In the genomic region with DNA sequence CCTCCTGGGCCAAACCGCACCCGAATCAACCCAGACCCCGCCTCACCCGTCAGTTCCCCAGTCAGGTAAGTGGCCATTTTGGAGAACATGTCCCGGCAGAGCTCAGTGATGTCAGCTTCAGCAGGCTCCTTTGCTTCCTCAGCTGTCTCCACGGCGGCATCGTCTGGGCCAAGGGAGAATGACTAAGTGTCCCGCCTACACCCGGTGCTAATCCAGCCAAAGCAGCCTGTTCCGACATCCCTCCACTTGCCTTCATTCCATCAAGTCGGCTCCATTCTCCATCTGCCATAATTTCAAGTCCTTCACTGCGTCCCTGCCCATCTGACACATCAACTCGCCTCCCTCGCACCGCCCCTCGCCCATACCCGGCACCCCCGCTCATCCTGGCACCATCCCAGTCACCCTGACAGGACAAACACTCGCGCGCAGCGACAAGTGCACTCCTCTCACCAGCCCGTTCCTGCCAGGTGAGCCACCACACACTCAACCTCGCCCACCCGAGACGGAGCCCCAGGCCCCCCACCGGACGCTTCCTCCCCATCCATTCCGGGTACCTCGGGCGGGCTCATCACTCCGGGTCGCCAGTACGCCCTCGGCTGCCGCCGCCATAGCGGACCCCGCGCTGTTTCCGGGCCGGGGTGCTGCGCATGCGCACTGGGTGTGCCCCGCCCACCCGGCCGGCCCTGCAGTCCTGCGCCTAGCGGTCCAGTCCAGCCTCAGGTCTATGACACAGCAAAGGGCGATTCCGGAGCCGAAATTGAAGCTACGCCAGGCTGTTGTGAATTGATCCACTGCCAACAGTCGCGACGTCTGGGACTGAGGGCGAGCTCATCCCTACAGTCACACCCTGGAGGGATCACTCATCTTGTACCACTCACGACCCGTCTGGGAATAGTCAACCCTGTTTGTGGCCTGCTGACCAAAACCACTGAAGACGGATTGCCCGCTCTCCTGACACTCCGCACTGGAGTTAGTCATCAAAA, we compare ENCODE assay signal across 1 cellular context.
TF ChIP-seq lines count a peak whose summit lies in the region.

A gene (minus strand): TSS at position 630 of the 983 bp plus-strand sequence. CDS start 21 bp downstream, at position 609.

TF ChIP-seq in GM12878, 131 proteins besides CTCF, POLR2A, EP300 and RAD21 (continued from another document and continues in another):
- TF ChIP-seq, protein P1, sequence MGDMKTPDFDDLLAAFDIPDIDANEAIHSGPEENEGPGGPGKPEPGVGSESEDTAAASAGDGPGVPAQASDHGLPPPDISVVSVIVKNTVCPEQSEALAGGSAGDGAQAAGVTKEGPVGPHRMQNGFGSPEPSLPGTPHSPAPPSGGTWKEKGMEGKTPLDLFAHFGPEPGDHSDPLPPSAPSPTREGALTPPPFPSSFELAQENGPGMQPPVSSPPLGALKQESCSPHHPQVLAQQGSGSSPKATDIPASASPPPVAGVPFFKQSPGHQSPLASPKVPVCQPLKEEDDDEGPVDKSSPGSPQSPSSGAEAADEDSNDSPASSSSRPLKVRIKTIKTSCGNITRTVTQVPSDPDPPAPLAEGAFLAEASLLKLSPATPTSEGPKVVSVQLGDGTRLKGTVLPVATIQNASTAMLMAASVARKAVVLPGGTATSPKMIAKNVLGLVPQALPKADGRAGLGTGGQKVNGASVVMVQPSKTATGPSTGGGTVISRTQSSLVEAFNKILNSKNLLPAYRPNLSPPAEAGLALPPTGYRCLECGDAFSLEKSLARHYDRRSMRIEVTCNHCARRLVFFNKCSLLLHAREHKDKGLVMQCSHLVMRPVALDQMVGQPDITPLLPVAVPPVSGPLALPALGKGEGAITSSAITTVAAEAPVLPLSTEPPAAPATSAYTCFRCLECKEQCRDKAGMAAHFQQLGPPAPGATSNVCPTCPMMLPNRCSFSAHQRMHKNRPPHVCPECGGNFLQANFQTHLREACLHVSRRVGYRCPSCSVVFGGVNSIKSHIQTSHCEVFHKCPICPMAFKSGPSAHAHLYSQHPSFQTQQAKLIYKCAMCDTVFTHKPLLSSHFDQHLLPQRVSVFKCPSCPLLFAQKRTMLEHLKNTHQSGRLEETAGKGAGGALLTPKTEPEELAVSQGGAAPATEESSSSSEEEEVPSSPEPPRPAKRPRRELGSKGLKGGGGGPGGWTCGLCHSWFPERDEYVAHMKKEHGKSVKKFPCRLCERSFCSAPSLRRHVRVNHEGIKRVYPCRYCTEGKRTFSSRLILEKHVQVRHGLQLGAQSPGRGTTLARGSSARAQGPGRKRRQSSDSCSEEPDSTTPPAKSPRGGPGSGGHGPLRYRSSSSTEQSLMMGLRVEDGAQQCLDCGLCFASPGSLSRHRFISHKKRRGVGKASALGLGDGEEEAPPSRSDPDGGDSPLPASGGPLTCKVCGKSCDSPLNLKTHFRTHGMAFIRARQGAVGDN (IDR thresholded peaks at IDR 0.05): peak; percentile 71
- TF ChIP-seq MEF2A (IDR thresholded peaks at IDR 0.05; ENCODE audit: insufficient read depth, low read depth, low read length) (no peak), PAX5 (IDR thresholded peaks at IDR 0.05; ENCODE audit: borderline replicate concordance, low read depth, low read length) (0 out of 2 replicates have a peak, but pooled peaks have one; percentile 17), CREB1 (IDR thresholded peaks at IDR 0.05; ENCODE audit: low read depth) (no peak), HDAC6 (IDR thresholded peaks at IDR 0.05; ENCODE audit: unreplicated experiment) (no peak), SIN3A (IDR thresholded peaks at IDR 0.05; ENCODE audit: low read depth, low read length) (peak; percentile 79; the same call in 1 of the 2 replicates), PML (IDR thresholded peaks at IDR 0.05; ENCODE audit: low read length) (0 out of 2 replicates have a peak, but pooled peaks have one; percentile 42), NR2C2 (IDR thresholded peaks at IDR 0.05; ENCODE audit: borderline replicate concordance, control insufficient read depth, insufficient read length, low read depth) (no peak), KDM1A (IDR thresholded peaks at IDR 0.05; ENCODE audit: borderline replicate concordance) (no peak), TAF1 (IDR thresholded peaks at IDR 0.05; ENCODE audit: borderline replicate concordance, low read depth, low read length) (peak; percentile 94; the same call in 1 of the 2 replicates), ZNF217 (IDR thresholded peaks at IDR 0.05) (no peak), YBX1 (IDR thresholded peaks at IDR 0.05) (no peak), KLF5 (IDR thresholded peaks at IDR 0.05; ENCODE audit: partially characterized antibody) (no peak), RELA (IDR thresholded peaks at IDR 0.05; ENCODE audit: borderline replicate concordance, partially characterized antibody) (no peak), SIX5 (IDR thresholded peaks at IDR 0.05; ENCODE audit: low read depth, low read length, severe bottlenecking) (no peak), SPI1 (IDR thresholded peaks at IDR 0.05; ENCODE audit: borderline replicate concordance, insufficient read depth, low read depth, low read length) (no peak), RCOR1 (conservative IDR thresholded peaks at IDR 0.05; ENCODE audit: low read depth, low read length) (0 out of 2 replicates have a peak, but pooled peaks have one; percentile 16), LARP7 (IDR thresholded peaks at IDR 0.05) (peak; percentile 16; the same call in 1 of the 2 replicates), MYB (IDR thresholded peaks at IDR 0.05; ENCODE audit: borderline replicate concordance, low read depth, low read length) (no peak), EGR1 (IDR thresholded peaks at IDR 0.05; ENCODE audit: borderline replicate concordance in 1 of 2, low read depth in 2 of 2, low read length in 2 of 2) (peak in 1 of 2 experiments; percentile 58; a peak in 1 of 3 replicates), STAT1 (conservative IDR thresholded peaks at IDR 0.05) (no peak), YY1 (IDR thresholded peaks at IDR 0.05; ENCODE audit: low read depth, low read length) (peak; percentile 96), ZBED1 (IDR thresholded peaks at IDR 0.05; ENCODE audit: borderline replicate concordance) (0 out of 2 replicates have a peak, but pooled peaks have one; percentile 20), JUND (IDR thresholded peaks at IDR 0.05; ENCODE audit: low read depth, low read length) (no peak), NFIC (IDR thresholded peaks at IDR 0.05; ENCODE audit: low read depth, low read length) (no peak), GABPA (IDR thresholded peaks at IDR 0.05; ENCODE audit: low read depth) (no peak), JUNB (IDR thresholded peaks at IDR 0.05) (no peak), SREBF1 (IDR thresholded peaks at IDR 0.05; ENCODE audit: low read length) (no peak), MYC (IDR thresholded peaks at IDR 0.05; ENCODE audit: insufficient read depth, insufficient read length, insufficient replicate concordance, low read length, severe bottlenecking) (no peak), ETV6 (conservative IDR thresholded peaks at IDR 0.05 in 1 of 2, IDR thresholded peaks at IDR 0.05 in 1 of 2; ENCODE audit: borderline replicate concordance in 1 of 2, low read depth in 1 of 2) (no peak; a peak in 1 of 4 replicates)
- TF ChIP-seq, protein P2, sequence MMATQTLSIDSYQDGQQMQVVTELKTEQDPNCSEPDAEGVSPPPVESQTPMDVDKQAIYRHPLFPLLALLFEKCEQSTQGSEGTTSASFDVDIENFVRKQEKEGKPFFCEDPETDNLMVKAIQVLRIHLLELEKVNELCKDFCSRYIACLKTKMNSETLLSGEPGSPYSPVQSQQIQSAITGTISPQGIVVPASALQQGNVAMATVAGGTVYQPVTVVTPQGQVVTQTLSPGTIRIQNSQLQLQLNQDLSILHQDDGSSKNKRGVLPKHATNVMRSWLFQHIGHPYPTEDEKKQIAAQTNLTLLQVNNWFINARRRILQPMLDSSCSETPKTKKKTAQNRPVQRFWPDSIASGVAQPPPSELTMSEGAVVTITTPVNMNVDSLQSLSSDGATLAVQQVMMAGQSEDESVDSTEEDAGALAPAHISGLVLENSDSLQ (IDR thresholded peaks at IDR 0.05): no peak; the same call in none of the 2 replicates
- TF ChIP-seq, protein P3, sequence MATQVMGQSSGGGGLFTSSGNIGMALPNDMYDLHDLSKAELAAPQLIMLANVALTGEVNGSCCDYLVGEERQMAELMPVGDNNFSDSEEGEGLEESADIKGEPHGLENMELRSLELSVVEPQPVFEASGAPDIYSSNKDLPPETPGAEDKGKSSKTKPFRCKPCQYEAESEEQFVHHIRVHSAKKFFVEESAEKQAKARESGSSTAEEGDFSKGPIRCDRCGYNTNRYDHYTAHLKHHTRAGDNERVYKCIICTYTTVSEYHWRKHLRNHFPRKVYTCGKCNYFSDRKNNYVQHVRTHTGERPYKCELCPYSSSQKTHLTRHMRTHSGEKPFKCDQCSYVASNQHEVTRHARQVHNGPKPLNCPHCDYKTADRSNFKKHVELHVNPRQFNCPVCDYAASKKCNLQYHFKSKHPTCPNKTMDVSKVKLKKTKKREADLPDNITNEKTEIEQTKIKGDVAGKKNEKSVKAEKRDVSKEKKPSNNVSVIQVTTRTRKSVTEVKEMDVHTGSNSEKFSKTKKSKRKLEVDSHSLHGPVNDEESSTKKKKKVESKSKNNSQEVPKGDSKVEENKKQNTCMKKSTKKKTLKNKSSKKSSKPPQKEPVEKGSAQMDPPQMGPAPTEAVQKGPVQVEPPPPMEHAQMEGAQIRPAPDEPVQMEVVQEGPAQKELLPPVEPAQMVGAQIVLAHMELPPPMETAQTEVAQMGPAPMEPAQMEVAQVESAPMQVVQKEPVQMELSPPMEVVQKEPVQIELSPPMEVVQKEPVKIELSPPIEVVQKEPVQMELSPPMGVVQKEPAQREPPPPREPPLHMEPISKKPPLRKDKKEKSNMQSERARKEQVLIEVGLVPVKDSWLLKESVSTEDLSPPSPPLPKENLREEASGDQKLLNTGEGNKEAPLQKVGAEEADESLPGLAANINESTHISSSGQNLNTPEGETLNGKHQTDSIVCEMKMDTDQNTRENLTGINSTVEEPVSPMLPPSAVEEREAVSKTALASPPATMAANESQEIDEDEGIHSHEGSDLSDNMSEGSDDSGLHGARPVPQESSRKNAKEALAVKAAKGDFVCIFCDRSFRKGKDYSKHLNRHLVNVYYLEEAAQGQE (IDR thresholded peaks at IDR 0.05; ENCODE audit: low read depth, low read length): no peak
- TF ChIP-seq, protein P4, sequence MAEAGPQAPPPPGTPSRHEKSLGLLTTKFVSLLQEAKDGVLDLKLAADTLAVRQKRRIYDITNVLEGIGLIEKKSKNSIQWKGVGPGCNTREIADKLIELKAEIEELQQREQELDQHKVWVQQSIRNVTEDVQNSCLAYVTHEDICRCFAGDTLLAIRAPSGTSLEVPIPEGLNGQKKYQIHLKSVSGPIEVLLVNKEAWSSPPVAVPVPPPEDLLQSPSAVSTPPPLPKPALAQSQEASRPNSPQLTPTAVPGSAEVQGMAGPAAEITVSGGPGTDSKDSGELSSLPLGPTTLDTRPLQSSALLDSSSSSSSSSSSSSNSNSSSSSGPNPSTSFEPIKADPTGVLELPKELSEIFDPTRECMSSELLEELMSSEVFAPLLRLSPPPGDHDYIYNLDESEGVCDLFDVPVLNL (IDR thresholded peaks at IDR 0.05; ENCODE audit: low read depth, low read length): no peak
- TF ChIP-seq, protein P5, sequence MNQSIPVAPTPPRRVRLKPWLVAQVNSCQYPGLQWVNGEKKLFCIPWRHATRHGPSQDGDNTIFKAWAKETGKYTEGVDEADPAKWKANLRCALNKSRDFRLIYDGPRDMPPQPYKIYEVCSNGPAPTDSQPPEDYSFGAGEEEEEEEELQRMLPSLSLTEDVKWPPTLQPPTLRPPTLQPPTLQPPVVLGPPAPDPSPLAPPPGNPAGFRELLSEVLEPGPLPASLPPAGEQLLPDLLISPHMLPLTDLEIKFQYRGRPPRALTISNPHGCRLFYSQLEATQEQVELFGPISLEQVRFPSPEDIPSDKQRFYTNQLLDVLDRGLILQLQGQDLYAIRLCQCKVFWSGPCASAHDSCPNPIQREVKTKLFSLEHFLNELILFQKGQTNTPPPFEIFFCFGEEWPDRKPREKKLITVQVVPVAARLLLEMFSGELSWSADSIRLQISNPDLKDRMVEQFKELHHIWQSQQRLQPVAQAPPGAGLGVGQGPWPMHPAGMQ (IDR thresholded peaks at IDR 0.05; ENCODE audit: borderline replicate concordance): no peak
- TF ChIP-seq, protein P6, sequence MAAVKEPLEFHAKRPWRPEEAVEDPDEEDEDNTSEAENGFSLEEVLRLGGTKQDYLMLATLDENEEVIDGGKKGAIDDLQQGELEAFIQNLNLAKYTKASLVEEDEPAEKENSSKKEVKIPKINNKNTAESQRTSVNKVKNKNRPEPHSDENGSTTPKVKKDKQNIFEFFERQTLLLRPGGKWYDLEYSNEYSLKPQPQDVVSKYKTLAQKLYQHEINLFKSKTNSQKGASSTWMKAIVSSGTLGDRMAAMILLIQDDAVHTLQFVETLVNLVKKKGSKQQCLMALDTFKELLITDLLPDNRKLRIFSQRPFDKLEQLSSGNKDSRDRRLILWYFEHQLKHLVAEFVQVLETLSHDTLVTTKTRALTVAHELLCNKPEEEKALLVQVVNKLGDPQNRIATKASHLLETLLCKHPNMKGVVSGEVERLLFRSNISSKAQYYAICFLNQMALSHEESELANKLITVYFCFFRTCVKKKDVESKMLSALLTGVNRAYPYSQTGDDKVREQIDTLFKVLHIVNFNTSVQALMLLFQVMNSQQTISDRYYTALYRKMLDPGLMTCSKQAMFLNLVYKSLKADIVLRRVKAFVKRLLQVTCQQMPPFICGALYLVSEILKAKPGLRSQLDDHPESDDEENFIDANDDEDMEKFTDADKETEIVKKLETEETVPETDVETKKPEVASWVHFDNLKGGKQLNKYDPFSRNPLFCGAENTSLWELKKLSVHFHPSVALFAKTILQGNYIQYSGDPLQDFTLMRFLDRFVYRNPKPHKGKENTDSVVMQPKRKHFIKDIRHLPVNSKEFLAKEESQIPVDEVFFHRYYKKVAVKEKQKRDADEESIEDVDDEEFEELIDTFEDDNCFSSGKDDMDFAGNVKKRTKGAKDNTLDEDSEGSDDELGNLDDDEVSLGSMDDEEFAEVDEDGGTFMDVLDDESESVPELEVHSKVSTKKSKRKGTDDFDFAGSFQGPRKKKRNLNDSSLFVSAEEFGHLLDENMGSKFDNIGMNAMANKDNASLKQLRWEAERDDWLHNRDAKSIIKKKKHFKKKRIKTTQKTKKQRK (IDR thresholded peaks at IDR 0.05; ENCODE audit: low read depth, low read length): no peak
- TF ChIP-seq, protein P7, sequence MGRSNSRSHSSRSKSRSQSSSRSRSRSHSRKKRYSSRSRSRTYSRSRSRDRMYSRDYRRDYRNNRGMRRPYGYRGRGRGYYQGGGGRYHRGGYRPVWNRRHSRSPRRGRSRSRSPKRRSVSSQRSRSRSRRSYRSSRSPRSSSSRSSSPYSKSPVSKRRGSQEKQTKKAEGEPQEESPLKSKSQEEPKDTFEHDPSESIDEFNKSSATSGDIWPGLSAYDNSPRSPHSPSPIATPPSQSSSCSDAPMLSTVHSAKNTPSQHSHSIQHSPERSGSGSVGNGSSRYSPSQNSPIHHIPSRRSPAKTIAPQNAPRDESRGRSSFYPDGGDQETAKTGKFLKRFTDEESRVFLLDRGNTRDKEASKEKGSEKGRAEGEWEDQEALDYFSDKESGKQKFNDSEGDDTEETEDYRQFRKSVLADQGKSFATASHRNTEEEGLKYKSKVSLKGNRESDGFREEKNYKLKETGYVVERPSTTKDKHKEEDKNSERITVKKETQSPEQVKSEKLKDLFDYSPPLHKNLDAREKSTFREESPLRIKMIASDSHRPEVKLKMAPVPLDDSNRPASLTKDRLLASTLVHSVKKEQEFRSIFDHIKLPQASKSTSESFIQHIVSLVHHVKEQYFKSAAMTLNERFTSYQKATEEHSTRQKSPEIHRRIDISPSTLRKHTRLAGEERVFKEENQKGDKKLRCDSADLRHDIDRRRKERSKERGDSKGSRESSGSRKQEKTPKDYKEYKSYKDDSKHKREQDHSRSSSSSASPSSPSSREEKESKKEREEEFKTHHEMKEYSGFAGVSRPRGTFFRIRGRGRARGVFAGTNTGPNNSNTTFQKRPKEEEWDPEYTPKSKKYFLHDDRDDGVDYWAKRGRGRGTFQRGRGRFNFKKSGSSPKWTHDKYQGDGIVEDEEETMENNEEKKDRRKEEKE (IDR thresholded peaks at IDR 0.05): no peak
